ENCODE assay signal across 11 cellular contexts in the genomic region with DNA sequence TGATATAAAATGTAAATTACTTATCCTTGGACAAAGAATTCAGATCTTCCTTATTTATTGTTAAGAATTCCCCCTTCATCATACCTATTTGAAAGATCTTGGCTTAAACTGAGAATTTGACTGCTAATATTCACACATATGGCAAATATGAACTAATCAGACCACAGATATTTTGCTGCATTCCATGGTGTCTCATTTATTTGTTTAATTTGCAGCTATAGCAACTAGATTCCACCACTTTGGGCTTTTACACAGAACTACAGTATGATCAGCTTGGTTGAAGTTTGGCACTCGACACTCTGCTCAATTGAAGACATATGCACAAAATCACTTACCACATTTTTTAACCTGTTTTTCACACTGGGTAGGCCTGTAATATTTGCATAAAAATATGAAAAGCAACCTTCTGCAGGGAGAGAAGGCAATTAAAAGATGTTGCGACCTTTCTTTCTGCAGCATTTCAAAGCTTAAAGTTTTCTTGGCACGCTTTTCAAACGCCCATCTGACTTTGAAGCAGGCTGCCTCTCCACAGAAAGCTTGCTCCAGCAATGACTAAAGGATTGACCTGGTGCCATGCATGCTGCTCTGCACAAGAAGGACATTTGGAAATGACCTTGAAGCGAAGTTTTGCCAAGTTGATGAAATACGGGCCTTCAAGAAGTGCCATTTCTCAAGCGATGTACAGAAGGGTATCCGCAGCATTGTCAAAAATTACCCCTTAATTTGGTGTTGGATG.
A peak's percentile ranks its signal among the peaks of the same experiment; 100 is the strongest.
DNase-seq lines count a peak whose midpoint lies in the region; ATAC-seq and TF ChIP-seq lines count a peak whose summit lies in the region.
"Had no signal": no experiment of that assay in that cellular context is flagged by ENCODE, and none has a peak within 500 bp of the region (broad histone marks: within the 10 kb centered on the region; RNA-seq: fewer than 3 reads in every experiment).

No MANE protein-coding gene starts in this region.

- H3K36me3 ChIP-seq in adrenal gland (replicated peaks in 1 of 2) (no peaks in the 10 kb centered on the region), uterus (no peaks in the 10 kb centered on the region)
- H3K36me3 ChIP-seq: SJSA1 had no signal

- H3K9me3 ChIP-seq in adrenal gland (replicated peaks in 1 of 3) (no peaks in the 10 kb centered on the region), uterus (no peaks in the 10 kb centered on the region)
- H3K9me3 ChIP-seq: SJSA1 had no signal

- TF ChIP-seq CTCF in adrenal gland (IDR thresholded peaks at IDR 0.05) (no peak), foreskin fibroblast (IDR thresholded peaks at IDR 0.05; ENCODE audit: low read depth, low read length) (no peak), uterus (IDR thresholded peaks at IDR 0.05) (no peak)

- H3K27me3 ChIP-seq in adrenal gland (no peaks in the 10 kb centered on the region), uterus (no peaks in the 10 kb centered on the region)
- H3K27me3 ChIP-seq: SJSA1 had no signal

- 48 to 57% (median 50%) methylated on average over 8 of the region's 8 CpGs for WGBS in adrenal gland, 4 donors

- DNase-seq in GM04504 (ENCODE audit: low read depth) (peak; percentile 92), adrenal gland (peak; percentile 54 to 82 (median 81)), foreskin fibroblast (peak; percentile 58 to 76), renal cortical epithelial cell (ENCODE audit: low read depth) (peak; percentile 21), NCI-H1417 (lab: John Stamatoyannopoulos, UW) (no peak), uterus (no peak)
- DNase-seq: activated naive CD4-positive, alpha-beta T cell treated with Interleukin-2 at 50 U/mL for 16 hours; naive thymus-derived CD8-positive, alpha-beta T cell had no signal

- no peaks in the 10 kb centered on the region for H3K4me1 ChIP-seq in adrenal gland (replicated peaks in 1 of 2)
- no peaks in the 10 kb centered on the region for H3K4me1 ChIP-seq in uterus

- intact Hi-C loops in adrenal gland (cut with DNase I) (no loop called here), uterus (cut with DNase I; ENCODE audit: low total_unique reads) (no loop called here)

- peak overlapping the region in 1 of 5 donors; percentile 11 for H3K27ac ChIP-seq in adrenal gland
- no peak overlapping the region for H3K27ac ChIP-seq in uterus
- H3K27ac ChIP-seq: coronary artery, SJSA1 had no signal

- no peak overlapping the region for H3K4me3 ChIP-seq in adrenal gland
- H3K4me3 ChIP-seq in foreskin fibroblast (ENCODE audit: low read depth in 1 of 2, low read length in 2 of 2), result no peak overlapping the region
- H3K4me3 ChIP-seq in uterus, result no peak overlapping the region
- H3K4me3 ChIP-seq: coronary artery, SJSA1 had no signal

- ATAC-seq in HG03108 (IDR thresholded peaks at IDR 0.05; ENCODE audit: unreplicated experiment), result no peak
- ATAC-seq: naive thymus-derived CD8-positive, alpha-beta T cell had no signal

- TF ChIP-seq POLR2A in adrenal gland (IDR thresholded peaks at IDR 0.05) (no peak), uterus (IDR thresholded peaks at IDR 0.05) (no peak)

Comparison
In these comparisons a context has a peak if more than half of its experiments do, and no peak if none do; other contexts are left out.
1. DNase-seq: peak in GM04504 (single experiment), adrenal gland (7 of 7), foreskin fibroblast (2 of 2) and renal cortical epithelial cell (single experiment); none in NCI-H1417 (0 of 3) and uterus (0 of 2).